22 cellular contexts compared by ENCODE assay signal in genomic region chr1:63857478-63857877, GRCh38.
"Had no signal": no experiment of that assay in that cellular context is flagged by ENCODE, and none has a peak within 500 bp of the region (broad histone marks: within the 10 kb centered on the region; RNA-seq: fewer than 3 reads in every experiment).

No MANE protein-coding gene starts in this region.

- H3K4me3 ChIP-seq: body of pancreas had no signal

- H3K4me1 ChIP-seq: body of pancreas had no signal

- FAIRE-seq: RCC 7860 had no signal

- DNase-seq: activated B cell treated with CpG ODN at 0.5 μM for 24 hours; activated CD4-positive, alpha-beta T cell treated with anti-CD3 and anti-CD28 coated beads for 1 hour; activated CD4-positive, alpha-beta T cell treated with anti-CD3 and anti-CD28 coated beads, Interleukin-2, amount 10 ng/mL, durations not matched to agents 24 days and 14 days; activated CD4-positive, alpha-beta T cell treated with anti-CD3 and anti-CD28 coated beads, Interleukin-2, amount 50 U/mL, for 48 hours; activated CD8-positive, alpha-beta memory T cell treated with anti-CD3 and anti-CD28 coated beads, Interleukin-2, amount 10 ng/mL, durations not matched to agents 7 days and 5 days; activated effector memory CD4-positive, alpha-beta T cell treated with Interleukin-2 at 50 U/mL for 16 hours; activated naive CD4-positive, alpha-beta T cell; activated T-cell treated with anti-CD3 and anti-CD28 coated beads, Interleukin-2, amount 50 U/mL, for 24 hours; aorta; body of pancreas; Karpas-422; MM.1S; NCI-H1105; NCI-H1436; NCI-H1694 treated with DMSO at 0.1 percent for 48 hours; NCI-H2029 treated with DMSO at 0.1 percent for 48 hours; NCI-H510A treated with DMSO at 0.1 percent for 48 hours; PC-3; SIG-M5; T-helper 17 cell; T-helper 9 cell had no signal

- H3K9me3 ChIP-seq: body of pancreas had no signal

- H3K27me3 ChIP-seq: body of pancreas had no signal

- H3K27ac ChIP-seq: body of pancreas had no signal

- ATAC-seq: activated CD8-positive, alpha-beta memory T cell treated with anti-CD3 and anti-CD28 coated beads, Interleukin-2, amount 10 ng/mL, durations not matched to agents 7 days and 5 days; body of pancreas; PC-3; T-helper 17 cell had no signal
